ENCODE assay signal across 8 cellular contexts in genomic region chr14:101980700-101981099, GRCh38. TPM values are rescaled to one million over a fixed set of nuclear protein-coding genes. Genes with fewer than 3 reads are reported as not detected.
DNase-seq lines count a peak whose midpoint lies in the region; ATAC-seq, FAIRE-seq and TF ChIP-seq lines count a peak whose summit lies in the region.

No MANE protein-coding gene starts in this region.

- H3K36me3 ChIP-seq in GM12878 (ENCODE audit: control insufficient read depth in 2 of 2, insufficient read depth in 2 of 2, low read length in 1 of 2) = peaks cover 4 to 27% of the 10 kb centered on the region in 2 experiments
- peaks cover 99% of the 10 kb centered on the region for H3K36me3 ChIP-seq in lower lobe of right lung

- TF ChIP-seq POLR2A in GM12878 (IDR thresholded peaks at IDR 0.05; ENCODE audit: low read depth, low read length) = no peak

- H3K27ac ChIP-seq in GM12878 (ENCODE audit: control insufficient read depth, insufficient read depth) (no peak overlapping the region), lower lobe of right lung (peak overlapping the region; percentile 13)

- TF ChIP-seq RAD21 in Ishikawa (IDR thresholded peaks at IDR 0.05; ENCODE audit: low read depth) (no peak), GM12878 (IDR thresholded peaks at IDR 0.05; ENCODE audit: insufficient read depth, low read depth, low read length) (no peak)

- in situ Hi-C loops in GM12878 (cut with MboI) = no loop called here

- CTCF ChIA-PET in GM12878 (lab: Yijun Ruan, JAX) = interaction anchor here (0.7 to 2.0 kb wide), 5 partner anchors 9 to 274 kb away, joined by 3 to 5 read pairs (median 3); no protein-coding TSS in a partner anchor

- intact Hi-C loops in GM12878 (cut with micrococcal nuclease; ENCODE audit: unreplicated experiment) = no loop called here
- intact Hi-C loops in lower lobe of right lung (cut with DNase I) = no loop called here

- H3K4me1 ChIP-seq in GM12878 (ENCODE audit: control insufficient read depth, insufficient read depth, low read length) (peaks cover 9% of the 10 kb centered on the region), lower lobe of right lung (peaks cover 14% of the 10 kb centered on the region)

- H3K9ac ChIP-seq in GM12878 (ENCODE audit: control insufficient read depth, insufficient read depth, low read length) = no peak overlapping the region

- H3K27me3 ChIP-seq in GM12878 (replicated peaks in 1 of 2; ENCODE audit: control insufficient read depth in 2 of 2, insufficient read depth in 2 of 2, low read length in 1 of 2) (no peaks in the 10 kb centered on the region), lower lobe of right lung (ENCODE audit: low read depth) (no peaks in the 10 kb centered on the region)

- SMC1A ChIA-PET in GM12878 (lab: Charles Lee; ENCODE audit: uncharacterized antibody, unreplicated experiment) = interaction anchor here (2.5 kb wide), 1 partner anchor 11 kb away, joined by 12 read pairs; no protein-coding TSS in a partner anchor

- peak; percentile 96 for DNase-seq in GM04503 (ENCODE audit: low read depth)
- DNase-seq in GM12878 (ENCODE audit: low read depth, low spot score) = peak; percentile 77
- no peak for DNase-seq in lower lobe of right lung
- no peak for DNase-seq in activated gamma-delta T cell treated with Interleukin-2 at 50 U/mL for 16 hours
- no peak for DNase-seq in NK-92 (lab: John Stamatoyannopoulos, UW; ENCODE audit: unreplicated experiment)
- DNase-seq in NCI-H1092 (lab: John Stamatoyannopoulos, UW) = no peak

- H3K4me2 ChIP-seq in GM12878 (ENCODE audit: control insufficient read depth, insufficient read depth) = peak overlapping the region; percentile 26; the same call in 1 of the 2 replicates

- no peaks in the 10 kb centered on the region for H3K79me2 ChIP-seq in GM12878 (ENCODE audit: control insufficient read depth, insufficient read depth, low read length)

- no peak overlapping the region for H2AFZ ChIP-seq in GM12878 (ENCODE audit: control insufficient read depth, low read depth, low read length)

- RAD21 ChIA-PET in GM12878 (lab: Charles Lee; ENCODE audit: unreplicated experiment) = interaction anchor here (1.1 to 1.2 kb wide), 2 partner anchors 11 to 15 kb away, joined by 3 to 5 read pairs; no protein-coding TSS in a partner anchor

- POLR2A ChIA-PET in GM12878 (lab: Charles Lee) = no interaction called here

- H3K9me3 ChIP-seq in GM12878 (replicated peaks; ENCODE audit: control insufficient read depth, insufficient read depth, low read length) (no peaks in the 10 kb centered on the region), lower lobe of right lung (no peaks in the 10 kb centered on the region)

- TF ChIP-seq CTCF in GM12878 (IDR thresholded peaks at IDR 0.05 in 2 of 3, conservative IDR thresholded peaks at IDR 0.05 in 1 of 3; ENCODE audit: control insufficient read depth in 2 of 3, extremely low read depth in 1 of 3, insufficient read depth in 1 of 3, low read depth in 3 of 3, low read length in 3 of 3) (no peak), lower lobe of right lung (IDR thresholded peaks at IDR 0.05) (no peak)

- TF ChIP-seq EP300 in Ishikawa (IDR thresholded peaks at IDR 0.05; ENCODE audit: borderline replicate concordance) (no peak), GM12878 (IDR thresholded peaks at IDR 0.05; ENCODE audit: borderline replicate concordance in 1 of 2, control insufficient read depth in 1 of 2, low read depth in 2 of 2, low read length in 2 of 2) (peak in 1 of 2 experiments; percentile 81; a peak in 2 of 4 replicates)

- WGBS in GM12878 (ENCODE audit: insufficient coverage, insufficient replicate concordance, low lambda C conversion rate, missing lambda C conversion rate) = 2% methylated on average over 2 of the region's 2 CpGs

- FAIRE-seq in GM12878 (lab: Jason Lieb, UNC) = no peak

- ATAC-seq in GM21717 (IDR thresholded peaks at IDR 0.05; ENCODE audit: unreplicated experiment) (peak; percentile 88), GM12878 (peak; percentile 99), lower lobe of right lung (peak; percentile 90 to 95)

- BruUV-seq in GM12878 (replicated peaks; lab: Mats Ljungman, UMichigan) = no TSS peak

- H3K4me3 ChIP-seq in GM12878 (no peak overlapping the region), lower lobe of right lung (no peak overlapping the region)

- H4K20me1 ChIP-seq in GM12878 (ENCODE audit: control insufficient read depth, insufficient read depth) = no peaks in the 10 kb centered on the region

TF ChIP-seq in Ishikawa, 13 proteins besides CTCF, POLR2A, EP300 and RAD21:
- TF ChIP-seq NFIC (IDR thresholded peaks at IDR 0.05) (peak; percentile 61), CEBPB (IDR thresholded peaks at IDR 0.05) (no peak), TEAD4 (IDR thresholded peaks at IDR 0.05) (0 out of 2 replicates have a peak, but pooled peaks have one; percentile 14), MAX (IDR thresholded peaks at IDR 0.05) (peak; percentile 28; the same call in 1 of the 2 replicates)

TF ChIP-seq in GM12878, 131 proteins besides CTCF, POLR2A, EP300 and RAD21 (continues in another document):
- TF ChIP-seq NR2C1 (IDR thresholded peaks at IDR 0.05) = no peak
- TF ChIP-seq PAX8 (IDR thresholded peaks at IDR 0.05) = no peak
- TF ChIP-seq MTA2 (IDR thresholded peaks at IDR 0.05; ENCODE audit: low read depth) = peak; percentile 72; the same call in 1 of the 2 replicates
- TF ChIP-seq HCFC1 (IDR thresholded peaks at IDR 0.05; ENCODE audit: low read length) = no peak
- no peak for TF ChIP-seq SP1 (IDR thresholded peaks at IDR 0.05; ENCODE audit: low read depth, low read length)
- TF ChIP-seq EGR1 (IDR thresholded peaks at IDR 0.05; ENCODE audit: borderline replicate concordance in 1 of 2, low read depth in 2 of 2, low read length in 2 of 2) = no peak
- TF ChIP-seq CHD4 (IDR thresholded peaks at IDR 0.05) = no peak
- TF ChIP-seq, protein P1, sequence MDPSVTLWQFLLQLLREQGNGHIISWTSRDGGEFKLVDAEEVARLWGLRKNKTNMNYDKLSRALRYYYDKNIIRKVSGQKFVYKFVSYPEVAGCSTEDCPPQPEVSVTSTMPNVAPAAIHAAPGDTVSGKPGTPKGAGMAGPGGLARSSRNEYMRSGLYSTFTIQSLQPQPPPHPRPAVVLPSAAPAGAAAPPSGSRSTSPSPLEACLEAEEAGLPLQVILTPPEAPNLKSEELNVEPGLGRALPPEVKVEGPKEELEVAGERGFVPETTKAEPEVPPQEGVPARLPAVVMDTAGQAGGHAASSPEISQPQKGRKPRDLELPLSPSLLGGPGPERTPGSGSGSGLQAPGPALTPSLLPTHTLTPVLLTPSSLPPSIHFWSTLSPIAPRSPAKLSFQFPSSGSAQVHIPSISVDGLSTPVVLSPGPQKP (IDR thresholded peaks at IDR 0.05; ENCODE audit: low read depth, low read length) = no peak
- no peak for TF ChIP-seq NR2C2 (IDR thresholded peaks at IDR 0.05; ENCODE audit: borderline replicate concordance, control insufficient read depth, insufficient read length, low read depth)
- peak; percentile 64 for TF ChIP-seq NFIC (IDR thresholded peaks at IDR 0.05; ENCODE audit: low read depth, low read length)
- TF ChIP-seq NBN (IDR thresholded peaks at IDR 0.05) = peak; percentile 63
- TF ChIP-seq RBBP5 (conservative IDR thresholded peaks at IDR 0.05) = no peak
- no peak for TF ChIP-seq TCF3 (IDR thresholded peaks at IDR 0.05; ENCODE audit: borderline replicate concordance, insufficient read depth, low read depth, low read length)
- TF ChIP-seq PKNOX1 (IDR thresholded peaks at IDR 0.05) = peak; percentile 46
- no peak for TF ChIP-seq POU2F2 (IDR thresholded peaks at IDR 0.05; ENCODE audit: borderline replicate concordance, low read depth, low read length)

RNA-seq across cellular contexts. Expression of gene DYNC1H1, which starts 16.3 kb away (rescaled TPM):
- total RNA-seq in GM12878 (2013; cell fraction: nucleolus; rRNA removed) = 360 and 384 TPM in 2 replicates
- total RNA-seq in GM12878 (2014; rRNA removed) (187 and 198 TPM in 2 replicates), GM12878 (2014; rRNA removed; fragmentation: Illumina TruSeq; extraction: Trizol) (95.2 and 102 TPM in 2 replicates), GM12878 (2021) (288 and 291 TPM in 2 replicates), lower lobe of right lung (437 TPM)
- polyA plus RNA-seq in GM12878 (2011; ENCODE audit: low read depth) = 70.0 TPM
- polyA plus RNA-seq in GM12878 (2011; rRNA removed) (30.1 and 54.9 TPM in 2 replicates), GM12878 (2014; fragmentation: Illumina TruSeq; extraction: Trizol) (111 and 123 TPM in 2 replicates), GM12878 (2014; fragmentation: Nextera tagmentation; extraction: Ambion mirVana) (10 to 100 TPM; 38.4 to 54.0 TPM), GM12878 (2014; rRNA removed) (101 and 117 TPM in 2 replicates), GM12878 (2016; fragmentation: Nextera tagmentation; extraction: Ambion mirVana) (100 to 1,000 TPM; 121 to 122 TPM)
- polyA plus RNA-seq in GM12878 (2011; cell fraction: cytosol; rRNA removed) = 103 and 133 TPM in 2 replicates
- polyA plus RNA-seq in GM12878 (2011; cell fraction: nucleus; rRNA removed) = 156 and 247 TPM in 2 replicates
- polyA plus RNA-seq in GM12878 (2012) = 76.3 and 94.6 TPM in 2 replicates
- 232 and 242 TPM in 2 replicates for polyA minus RNA-seq in GM12878 (2011; rRNA and poly(A)+ RNA removed)
- polyA minus RNA-seq in GM12878 (2011; cell fraction: cytosol; rRNA and poly(A)+ RNA removed) = 131 and 184 TPM in 2 replicates
- polyA minus RNA-seq in GM12878 (2011; cell fraction: nucleus; rRNA and poly(A)+ RNA removed) = 99.3 and 177 TPM in 2 replicates

Comparison
In these comparisons a context has a peak if more than half of its experiments do, and no peak if none do; other contexts are left out.
1. DNase-seq: peak in GM04503 (single experiment) and GM12878 (single experiment); none in lower lobe of right lung (single experiment), activated gamma-delta T cell treated with Interleukin-2 at 50 U/mL for 16 hours (single experiment), NK-92 (single experiment) and NCI-H1092 (single experiment).
2. Peak in every context shown above with its lines, with median percentiles within 50 percentile points of each other: ATAC-seq.